Comparison of ENCODE assay signal across 16 cellular contexts in the genomic region with DNA sequence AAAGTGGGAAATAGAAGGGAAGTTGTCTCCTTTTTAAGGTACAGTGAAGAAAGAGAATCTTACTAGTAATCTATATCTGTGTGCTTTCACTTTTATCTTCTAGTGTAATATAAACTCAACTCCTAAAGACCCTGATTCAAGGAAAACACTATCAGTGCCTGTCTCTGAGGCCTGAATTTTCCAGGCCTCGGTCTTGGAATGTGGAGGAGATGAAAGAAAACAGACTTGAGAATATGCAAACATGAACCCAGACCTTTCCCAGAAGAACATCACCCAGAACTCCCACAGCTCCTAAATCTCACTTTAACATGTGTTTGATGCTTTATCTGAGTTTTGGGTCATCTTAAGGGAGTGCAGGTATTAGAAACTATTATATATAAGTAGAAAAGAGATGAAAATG.
"Had no signal": no experiment of that assay in that cellular context is flagged by ENCODE, and none has a peak within 500 bp of the region (broad histone marks: within the 10 kb centered on the region; RNA-seq: fewer than 3 reads in every experiment).

No MANE protein-coding gene starts in this region.

- DNase-seq: activated CD4-positive, alpha-beta T cell treated with anti-CD3 and anti-CD28 coated beads, Interleukin-2, amount 10 ng/mL, durations not matched to agents 24 days and 14 days; activated CD4-positive, CD25-positive, alpha-beta regulatory T cell; activated CD8-positive, alpha-beta memory T cell treated with anti-CD3 and anti-CD28 coated beads, Interleukin-2, amount 50 U/mL, for 4 hours; activated CD8-positive, alpha-beta T cell treated with anti-CD3 and anti-CD28 coated beads, Interleukin-2, amount 10 ng/mL, durations not matched to agents 7 days and 5 days; activated gamma-delta T cell; activated T-cell treated with anti-CD3 and anti-CD28 coated beads, Interleukin-2, amount 50 U/mL, for 48 hours; amygdala; brain microvascular endothelial cell; dorsolateral prefrontal cortex; hippocampal formation; kidney; pancreas; sigmoid colon; stimulated activated CD4-positive, alpha-beta T cell treated with anti-CD3 and anti-CD28 coated beads, Interleukin-12 subunit alpha, Interleukin-12 subunit beta, amount 100 ng/mL, for 4 hours; stimulated activated CD4-positive, alpha-beta T cell treated with anti-CD3 and anti-CD28 coated beads, Interleukin-2, amount 100 ng/mL, for 24 hours; SW 1271 had no signal

- H3K36me3 ChIP-seq: brain microvascular endothelial cell, pancreas, sigmoid colon had no signal

- FAIRE-seq: kidney, pancreas had no signal

- H3K9me3 ChIP-seq: pancreas, sigmoid colon had no signal

- H3K4me3 ChIP-seq: dorsolateral prefrontal cortex, pancreas, sigmoid colon had no signal

- H3K27ac ChIP-seq: brain microvascular endothelial cell, dorsolateral prefrontal cortex, pancreas had no signal

- H3K27me3 ChIP-seq: brain microvascular endothelial cell, dorsolateral prefrontal cortex, pancreas, sigmoid colon had no signal
